2 cellular contexts compared by ENCODE assay signal in genomic region chr2:43802135-43802534, GRCh38.
A peak's percentile ranks its signal among the peaks of the same experiment; 100 is the strongest.
TF ChIP-seq lines count a peak whose summit lies in the region.

No MANE protein-coding gene starts in this region.

TF ChIP-seq in H1, 55 proteins besides CTCF, POLR2A, EP300 and RAD21:
- TF ChIP-seq GABPA (IDR thresholded peaks at IDR 0.05; ENCODE audit: borderline replicate concordance, insufficient read depth, low read length) = no peak
- no peak for TF ChIP-seq ATF3 (IDR thresholded peaks at IDR 0.05; ENCODE audit: insufficient read depth, low read depth, low read length)
- no peak for TF ChIP-seq POLR2AphosphoS5 (IDR thresholded peaks at IDR 0.05; ENCODE audit: low read depth, low read length)
- no peak for TF ChIP-seq RXRA (IDR thresholded peaks at IDR 0.05; ENCODE audit: insufficient read depth, low read depth, low read length)
- no peak for TF ChIP-seq TEAD4 (IDR thresholded peaks at IDR 0.05; ENCODE audit: low read depth, low read length)
- no peak for TF ChIP-seq CHD1 (IDR thresholded peaks at IDR 0.05; ENCODE audit: low read depth, low read length)
- TF ChIP-seq CTBP2 (IDR thresholded peaks at IDR 0.05; ENCODE audit: borderline replicate concordance, insufficient read depth, insufficient read length, low read length) = no peak
- no peak for TF ChIP-seq ZNF274 (IDR thresholded peaks at IDR 0.05; ENCODE audit: borderline replicate concordance, extremely low read depth, low read length)

TF ChIP-seq in HepG2, 621 proteins besides CTCF, POLR2A, EP300 and RAD21:
- no peak for TF ChIP-seq NCOA1 (CRISPR knock-in tag; IDR thresholded peaks at IDR 0.05)
- TF ChIP-seq TFDP1 (CRISPR knock-in tag; IDR thresholded peaks at IDR 0.05; ENCODE audit: borderline replicate concordance) = no peak
- TF ChIP-seq KDM3A (CRISPR knock-in tag; IDR thresholded peaks at IDR 0.05; ENCODE audit: low read depth) = no peak
- no peak for TF ChIP-seq DMTF1 (CRISPR knock-in tag; IDR thresholded peaks at IDR 0.05)
- no peak for TF ChIP-seq ZNF7 (CRISPR knock-in tag; IDR thresholded peaks at IDR 0.05)
- TF ChIP-seq RORA (CRISPR knock-in tag; IDR thresholded peaks at IDR 0.05) = no peak
- TF ChIP-seq, protein P1, sequence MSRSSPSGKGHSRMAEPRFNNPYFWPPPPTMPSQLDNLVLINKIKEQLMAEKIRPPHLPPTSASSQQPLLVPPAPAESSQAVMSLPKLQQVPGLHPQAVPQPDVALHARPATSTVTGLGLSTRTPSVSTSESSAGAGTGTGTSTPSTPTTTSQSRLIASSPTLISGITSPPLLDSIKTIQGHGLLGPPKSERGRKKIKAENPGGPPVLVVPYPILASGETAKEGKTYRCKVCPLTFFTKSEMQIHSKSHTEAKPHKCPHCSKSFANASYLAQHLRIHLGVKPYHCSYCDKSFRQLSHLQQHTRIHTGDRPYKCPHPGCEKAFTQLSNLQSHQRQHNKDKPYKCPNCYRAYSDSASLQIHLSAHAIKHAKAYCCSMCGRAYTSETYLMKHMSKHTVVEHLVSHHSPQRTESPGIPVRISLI (CRISPR knock-in tag; IDR thresholded peaks at IDR 0.05; ENCODE audit: borderline replicate concordance) = peak; percentile 93
- TF ChIP-seq ZNF501 (CRISPR knock-in tag; IDR thresholded peaks at IDR 0.05) = no peak
- TF ChIP-seq, protein P2, sequence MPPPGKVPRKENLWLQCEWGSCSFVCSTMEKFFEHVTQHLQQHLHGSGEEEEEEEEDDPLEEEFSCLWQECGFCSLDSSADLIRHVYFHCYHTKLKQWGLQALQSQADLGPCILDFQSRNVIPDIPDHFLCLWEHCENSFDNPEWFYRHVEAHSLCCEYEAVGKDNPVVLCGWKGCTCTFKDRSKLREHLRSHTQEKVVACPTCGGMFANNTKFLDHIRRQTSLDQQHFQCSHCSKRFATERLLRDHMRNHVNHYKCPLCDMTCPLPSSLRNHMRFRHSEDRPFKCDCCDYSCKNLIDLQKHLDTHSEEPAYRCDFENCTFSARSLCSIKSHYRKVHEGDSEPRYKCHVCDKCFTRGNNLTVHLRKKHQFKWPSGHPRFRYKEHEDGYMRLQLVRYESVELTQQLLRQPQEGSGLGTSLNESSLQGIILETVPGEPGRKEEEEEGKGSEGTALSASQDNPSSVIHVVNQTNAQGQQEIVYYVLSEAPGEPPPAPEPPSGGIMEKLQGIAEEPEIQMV (CRISPR knock-in tag; IDR thresholded peaks at IDR 0.05; ENCODE audit: low read depth) = no peak
- no peak for TF ChIP-seq SRSF1 (optimal IDR thresholded peaks at IDR 0.05; ENCODE audit: low read depth, low read length)
- TF ChIP-seq POGK (CRISPR knock-in tag; conservative IDR thresholded peaks at IDR 0.05) = no peak
- TF ChIP-seq HMGXB3 (CRISPR knock-in tag; IDR thresholded peaks at IDR 0.05; ENCODE audit: borderline replicate concordance) = no peak
- TF ChIP-seq ZNF12 (CRISPR knock-in tag; IDR thresholded peaks at IDR 0.05) = no peak
- TF ChIP-seq HNRNPL (IDR thresholded peaks at IDR 0.05; ENCODE audit: low read depth, low read length) = no peak
- no peak for TF ChIP-seq FOXK1 (CRISPR knock-in tag; IDR thresholded peaks at IDR 0.05; ENCODE audit: borderline replicate concordance, low read depth)
- TF ChIP-seq ZNF558 (CRISPR knock-in tag; IDR thresholded peaks at IDR 0.05; ENCODE audit: borderline replicate concordance) = no peak
- TF ChIP-seq THAP7 (CRISPR knock-in tag; IDR thresholded peaks at IDR 0.05) = no peak
- TF ChIP-seq ZFX (CRISPR knock-in tag; IDR thresholded peaks at IDR 0.05; ENCODE audit: low read depth) = no peak
- no peak for TF ChIP-seq GFI1 (CRISPR knock-in tag; IDR thresholded peaks at IDR 0.05; ENCODE audit: borderline replicate concordance)
- no peak for TF ChIP-seq CEBPB (IDR thresholded peaks at IDR 0.05; ENCODE audit: borderline replicate concordance, low read depth, low read length)
- no peak for TF ChIP-seq ZNF143 (CRISPR knock-in tag; IDR thresholded peaks at IDR 0.05)
- TF ChIP-seq ATF7 (IDR thresholded peaks at IDR 0.05) = no peak
- TF ChIP-seq ATF7 (CRISPR knock-in tag; IDR thresholded peaks at IDR 0.05) = no peak
- no peak for TF ChIP-seq ZNF160 (CRISPR knock-in tag; IDR thresholded peaks at IDR 0.05)
- 0 out of 2 replicates have a peak, but pooled peaks have one; percentile 8 for TF ChIP-seq HOMEZ (CRISPR knock-in tag; IDR thresholded peaks at IDR 0.05; ENCODE audit: low read depth)
- no peak for TF ChIP-seq ZSCAN20 (CRISPR knock-in tag; IDR thresholded peaks at IDR 0.05; ENCODE audit: borderline replicate concordance)
- 0 out of 2 replicates have a peak, but pooled peaks have one; percentile 7 for TF ChIP-seq SAP130 (CRISPR knock-in tag; IDR thresholded peaks at IDR 0.05; ENCODE audit: low read depth)
- no peak for TF ChIP-seq KLF9 (CRISPR knock-in tag; IDR thresholded peaks at IDR 0.05; ENCODE audit: low read depth)
- no peak for TF ChIP-seq ZNF550 (CRISPR knock-in tag; IDR thresholded peaks at IDR 0.05; ENCODE audit: borderline replicate concordance)
- TF ChIP-seq ZNF557 (CRISPR knock-in tag; IDR thresholded peaks at IDR 0.05) = no peak
- TF ChIP-seq, protein P3, sequence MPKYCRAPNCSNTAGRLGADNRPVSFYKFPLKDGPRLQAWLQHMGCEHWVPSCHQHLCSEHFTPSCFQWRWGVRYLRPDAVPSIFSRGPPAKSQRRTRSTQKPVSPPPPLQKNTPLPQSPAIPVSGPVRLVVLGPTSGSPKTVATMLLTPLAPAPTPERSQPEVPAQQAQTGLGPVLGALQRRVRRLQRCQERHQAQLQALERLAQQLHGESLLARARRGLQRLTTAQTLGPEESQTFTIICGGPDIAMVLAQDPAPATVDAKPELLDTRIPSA (CRISPR knock-in tag; IDR thresholded peaks at IDR 0.05; ENCODE audit: borderline replicate concordance) = no peak
- peak; percentile 51 for TF ChIP-seq STAG1 (CRISPR knock-in tag; IDR thresholded peaks at IDR 0.05)
- no peak for TF ChIP-seq ZNF780A (CRISPR knock-in tag; IDR thresholded peaks at IDR 0.05)
